13 cellular contexts compared by ENCODE assay signal in genomic region chr12:100720016-100720654, GRCh38.
"Had no signal": no experiment of that assay in that cellular context is flagged by ENCODE, and none has a peak within 500 bp of the region (broad histone marks: within the 10 kb centered on the region; RNA-seq: fewer than 3 reads in every experiment).

No MANE protein-coding gene starts in this region.

- H3K27ac ChIP-seq: skin epidermis, stomach, vagina had no signal

- ATAC-seq: natural killer cell had no signal

- DNase-seq: activated CD4-positive, alpha-beta T cell treated with anti-CD3 and anti-CD28 coated beads, Interleukin-2, amount 10 ng/mL, durations not matched to agents 7 days and 5 days; activated CD4-positive, CD25-positive, alpha-beta regulatory T cell; activated CD8-positive, alpha-beta memory T cell treated with anti-CD3 and anti-CD28 coated beads for 24 hours; activated naive CD4-positive, alpha-beta T cell treated with anti-CD3 and anti-CD28 coated beads, Interleukin-2, amount 50 U/mL, for 16 hours; central memory CD4-positive, alpha-beta T cell; cortex of kidney; effector memory CD4-positive, alpha-beta T cell; hypothalamus; natural killer cell; posterior cingulate gyrus; stomach had no signal

- H3K4me3 ChIP-seq: skin epidermis, stomach, vagina had no signal
